Comparison of ENCODE assay signal across 8 cellular contexts in the genomic region with DNA sequence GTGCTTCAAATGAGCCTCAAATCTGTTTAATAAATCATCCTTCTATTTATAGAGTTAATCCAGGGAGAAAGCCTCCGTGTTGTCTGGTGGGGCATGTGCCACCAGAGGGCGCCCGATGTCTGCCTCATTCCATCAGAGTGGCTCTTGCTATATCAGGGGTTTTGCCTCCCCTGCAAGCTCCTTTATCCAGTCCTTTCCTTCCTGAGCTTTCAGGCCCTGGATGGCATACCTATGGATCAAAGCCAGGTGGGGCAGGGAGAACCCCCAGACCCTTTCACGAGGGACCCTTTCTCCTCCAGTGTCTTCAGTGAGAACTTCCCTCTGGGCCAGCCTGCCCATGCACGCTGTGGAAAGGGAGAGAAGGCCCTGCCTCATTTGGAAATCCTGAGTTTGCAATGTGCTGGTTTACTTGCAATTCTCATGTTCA. TPM values are rescaled to one million over a fixed set of nuclear protein-coding genes. Genes with fewer than 3 reads are reported as not detected.
DNase-seq lines count a peak whose midpoint lies in the region; ATAC-seq, FAIRE-seq and TF ChIP-seq lines count a peak whose summit lies in the region.

No MANE protein-coding gene starts in this region.

- no peaks in the 10 kb centered on the region for H3K9me3 ChIP-seq in kidney (ENCODE audit: control insufficient read depth in 1 of 2, low read length in 2 of 2)

- DNase-seq in NCI-H2196 (lab: John Stamatoyannopoulos, UW; ENCODE audit: unreplicated experiment): peak; percentile 81
- DNase-seq in activated CD4-positive, CD25-positive, alpha-beta regulatory T cell treated with anti-CD3 and anti-CD28 coated beads, Interleukin-2, amount 50 U/mL, for 16 hours (ENCODE audit: low read depth, low spot score): peak; percentile 51
- DNase-seq in cardiac fibroblast (ENCODE audit: low read depth in 2 of 2): peak; percentile 90
- peak; percentile 87 for DNase-seq in kidney
- peak; percentile 50 to 59 (median 54) for DNase-seq in stimulated activated CD4-positive, alpha-beta T cell treated with anti-CD3 and anti-CD28 coated beads, Interleukin-1b, Interleukin-23, amount 100 ng/mL, for 24 hours (ENCODE audit: low read depth in 4 of 4, low spot score in 1 of 4)

- ATAC-seq in GM18511 (IDR thresholded peaks at IDR 0.05; ENCODE audit: unreplicated experiment) (peak; percentile 92), HG03060 (IDR thresholded peaks at IDR 0.05; ENCODE audit: low read depth, unreplicated experiment) (peak; percentile 89)

- H3K79me2 ChIP-seq in ACC112 (ENCODE audit: control insufficient read depth, insufficient read depth, low read length, unreplicated experiment): no peaks in the 10 kb centered on the region

- intact Hi-C loops in kidney (cut with DNase I): loop anchor here (5.0 kb wide), 1 partner anchor 1342 kb away; no protein-coding TSS in a partner anchor

- H3K27ac ChIP-seq in ACC112 (ENCODE audit: low read depth, low read length) (no peak overlapping the region), kidney (ENCODE audit: low read depth in 2 of 2, low read length in 2 of 2) (no peak overlapping the region)

- TF ChIP-seq CTCF in cardiac fibroblast (IDR thresholded peaks at IDR 0.05; ENCODE audit: low read depth, low read length) (peak; percentile 86), kidney (IDR thresholded peaks at IDR 0.05; ENCODE audit: borderline replicate concordance, extremely low read depth, insufficient read depth) (peak; percentile 86)

- no peak overlapping the region for H3K4me3 ChIP-seq in ACC112 (ENCODE audit: low read depth, low read length)
- no peak overlapping the region for H3K4me3 ChIP-seq in cardiac fibroblast (replicated peaks in 1 of 2; ENCODE audit: low read depth in 2 of 2, low read length in 2 of 2)
- no peak overlapping the region for H3K4me3 ChIP-seq in kidney (ENCODE audit: low read length in 2 of 2)

- FAIRE-seq in kidney (lab: Jason Lieb, UNC): no peak

- H3K4me1 ChIP-seq in ACC112 (ENCODE audit: control insufficient read depth, insufficient read depth, low read length, unreplicated experiment) (peaks cover 39% of the 10 kb centered on the region), kidney (ENCODE audit: control insufficient read depth in 1 of 2, insufficient read depth in 1 of 2, low read depth in 1 of 2, low read length in 2 of 2) (no peaks in the 10 kb centered on the region)

- peak overlapping the region; percentile 61 for H2AFZ ChIP-seq in ACC112 (ENCODE audit: low read length, unreplicated experiment)

- no peaks in the 10 kb centered on the region for H3K27me3 ChIP-seq in ACC112 (ENCODE audit: insufficient read depth, low read length)

- no peak overlapping the region for H3K9ac ChIP-seq in kidney (ENCODE audit: low read length in 2 of 2)

- H3K36me3 ChIP-seq in ACC112 (ENCODE audit: insufficient read depth, low read length) (no peaks in the 10 kb centered on the region), kidney (ENCODE audit: control insufficient read depth in 1 of 2, insufficient read depth in 2 of 2, low read length in 2 of 2) (no peaks in the 10 kb centered on the region)

RNA-seq across cellular contexts. Expression of gene RDH14, which starts 39.8 kb away (rescaled TPM):
- total RNA-seq in kidney: 22.1 TPM
- 31.6 TPM for polyA plus RNA-seq in kidney (ENCODE audit: insufficient read depth, low read depth, low replicate concordance)
